Comparison of ENCODE assay signal across 8 cellular contexts in the genomic region with DNA sequence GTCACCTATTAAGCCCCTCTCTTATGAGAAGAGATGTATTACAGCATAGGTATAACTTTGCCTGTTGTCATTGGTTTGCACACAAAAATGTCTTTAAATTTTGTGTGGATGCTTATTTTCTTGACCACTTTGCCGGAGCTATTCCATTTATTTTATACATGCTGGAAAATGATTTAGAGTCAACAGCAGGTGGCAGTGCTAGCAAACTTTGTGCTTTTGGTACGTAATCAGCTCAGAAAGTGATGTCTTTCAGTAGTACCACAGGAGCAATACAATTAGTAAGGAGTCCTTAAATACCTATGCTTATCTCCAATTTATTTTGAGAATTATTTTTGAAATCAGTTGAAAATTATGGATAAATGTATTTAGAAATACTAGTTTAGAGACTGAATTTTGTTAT. TPM values are rescaled to one million over a fixed set of nuclear protein-coding genes. Genes with fewer than 3 reads are reported as not detected.
A peak's percentile ranks its signal among the peaks of the same experiment; 100 is the strongest.
DNase-seq lines count a peak whose midpoint lies in the region; ATAC-seq and TF ChIP-seq lines count a peak whose summit lies in the region.

No MANE protein-coding gene starts in this region.

- H3K4me3 Mint-ChIP-seq in MCF 10A (ENCODE audit: unreplicated experiment) = no peak overlapping the region

- H3K4me1 ChIP-seq in breast epithelium (no peaks in the 10 kb centered on the region), OCI-LY7 (ENCODE audit: insufficient read depth, low read length, poor library complexity, severe bottlenecking) (no peaks in the 10 kb centered on the region), prostate gland (replicated peaks) (no peaks in the 10 kb centered on the region)

- no peak overlapping the region for H3K27ac Mint-ChIP-seq in MCF 10A (ENCODE audit: low read depth, unreplicated experiment)

- ATAC-seq in HG03135 (IDR thresholded peaks at IDR 0.05; ENCODE audit: unreplicated experiment) = no peak
- no peak for ATAC-seq in omental fat pad (ENCODE audit: low FRiP score)

- POLR2A ChIA-PET in MCF 10A (lab: Yijun Ruan, JAX) (no interaction called here), OCI-LY7 (lab: Charles Lee) (no interaction called here)

- no peak for TF ChIP-seq POLR2A in breast epithelium (IDR thresholded peaks at IDR 0.05)
- TF ChIP-seq POLR2A in erythroblast (IDR thresholded peaks at IDR 0.05; ENCODE audit: low read length) = no peak
- no peak for TF ChIP-seq POLR2A in prostate gland (IDR thresholded peaks at IDR 0.05)

- no peaks in the 10 kb centered on the region for H3K36me3 Mint-ChIP-seq in MCF 10A (ENCODE audit: insufficient read depth, unreplicated experiment)

- H4K20me1 ChIP-seq in OCI-LY7 (ENCODE audit: insufficient read depth, low read length) = no peaks in the 10 kb centered on the region

- BruUV-seq in MCF 10A (replicated peaks; lab: Mats Ljungman, UMichigan) = no TSS peak
- no TSS peak for BruUV-seq in OCI-LY7 (replicated peaks; lab: Mats Ljungman, UMichigan)

- H3K27me3 ChIP-seq in breast epithelium (no peaks in the 10 kb centered on the region), prostate gland (replicated peaks; ENCODE audit: insufficient read depth) (no peaks in the 10 kb centered on the region)

- no peaks in the 10 kb centered on the region for H3K79me2 ChIP-seq in OCI-LY7 (ENCODE audit: insufficient read depth, low read depth, low read length)

- CTCF ChIA-PET in MCF 10A (lab: Yijun Ruan, JAX) (interaction anchor here (0.5 to 4.0 kb wide), 11 partner anchors 11 to 1776 kb away, joined by 3 to 27 read pairs (median 4); no protein-coding TSS in a partner anchor), OCI-LY7 (lab: Charles Lee; ENCODE audit: unreplicated experiment) (no interaction called here)

- peaks cover 29% of the 10 kb centered on the region for H3K27me3 Mint-ChIP-seq in MCF 10A (ENCODE audit: insufficient read depth, unreplicated experiment)

- intact Hi-C loops in MCF 10A (cut with micrococcal nuclease) = loop anchor here (10.0 kb wide), 1 partner anchor 762 kb away; no protein-coding TSS in a partner anchor
- intact Hi-C loops in breast epithelium (cut with DNase I; ENCODE audit: low total_unique reads) = no loop called here
- intact Hi-C loops in OCI-LY7 (cut with micrococcal nuclease; ENCODE audit: unreplicated experiment) = loop anchor here (5.0 kb wide), 1 partner anchor 595 kb away; no protein-coding TSS in a partner anchor
- intact Hi-C loops in prostate gland (cut with DNase I) = no loop called here

- WGBS in prostate gland = 26% methylated on average over 2 of the region's 2 CpGs

- peak; percentile 38 for TF ChIP-seq CTCF in MCF 10A (IDR thresholded peaks at IDR 0.05; ENCODE audit: unreplicated experiment)
- TF ChIP-seq CTCF in breast epithelium (IDR thresholded peaks at IDR 0.05) = peak in 1 of 3 donors; percentile 17
- TF ChIP-seq CTCF in OCI-LY7 (conservative IDR thresholded peaks at IDR 0.05; ENCODE audit: low read length) = peak; percentile 72
- peak in 3 of 4 experiments; percentile 20 to 25 (median 22) for TF ChIP-seq CTCF in prostate gland (IDR thresholded peaks at IDR 0.05)
- no peak for TF ChIP-seq CTCF in omental fat pad (IDR thresholded peaks at IDR 0.05)

- peak; percentile 63 for DNase-seq in MCF 10A (ENCODE audit: unreplicated experiment)
- no peak for DNase-seq in breast epithelium (ENCODE audit: low spot score in 2 of 2)
- DNase-seq in Jurkat, Clone E6-1 (ENCODE audit: low read depth, low spot score) = peak; percentile 30
- DNase-seq in OCI-LY7 (ENCODE audit: low spot score) = peak; percentile 22
- DNase-seq in erythroblast (lab: John Stamatoyannopoulos, UW) = peak; percentile 33 to 59
- no peak for DNase-seq in prostate gland (ENCODE audit: low spot score)
- no peak for DNase-seq in omental fat pad (ENCODE audit: low spot score)

- no peaks in the 10 kb centered on the region for H3K4me1 Mint-ChIP-seq in MCF 10A (ENCODE audit: insufficient read depth, unreplicated experiment)

- H3K4me2 ChIP-seq in OCI-LY7 (ENCODE audit: low read length) = no peak overlapping the region

- H3K9me3 Mint-ChIP-seq in MCF 10A (ENCODE audit: unreplicated experiment) = no peaks in the 10 kb centered on the region

- H3K9me2 ChIP-seq in OCI-LY7 (ENCODE audit: insufficient read depth, low read length) = no peaks in the 10 kb centered on the region

- H3K4me3 ChIP-seq in breast epithelium (no peak overlapping the region), OCI-LY7 (ENCODE audit: low read depth, low read length, poor library complexity, severe bottlenecking) (no peak overlapping the region), prostate gland (no peak overlapping the region)
- H3K4me3 ChIP-seq in Jurkat, Clone E6-1 (ENCODE audit: low read length) = no peak overlapping the region

- no peak overlapping the region for H2AFZ ChIP-seq in OCI-LY7 (ENCODE audit: low read length)

- H3K27ac ChIP-seq in breast epithelium (no peak overlapping the region), OCI-LY7 (ENCODE audit: low read depth, low read length, poor library complexity, severe bottlenecking) (no peak overlapping the region), prostate gland (no peak overlapping the region)

- H3K36me3 ChIP-seq in breast epithelium (no peaks in the 10 kb centered on the region), OCI-LY7 (ENCODE audit: insufficient read depth, low read length) (no peaks in the 10 kb centered on the region), prostate gland (no peaks in the 10 kb centered on the region)

- H3K9me3 ChIP-seq in breast epithelium = no peaks in the 10 kb centered on the region
- H3K9me3 ChIP-seq in OCI-LY7 (ENCODE audit: low read length) = no peaks in the 10 kb centered on the region
- no peaks in the 10 kb centered on the region for H3K9me3 ChIP-seq in prostate gland

RNA-seq across cellular contexts. Expression of gene NUDT12, which starts 19.8 kb away (rescaled TPM):
- total RNA-seq in MCF 10A (2022) (11.4 and 11.5 TPM in 2 replicates), breast epithelium (10 to 100 TPM; 11.8 to 31.0 (median 12.8) TPM), OCI-LY7 (2022) (not detected in 2 replicates), prostate gland (10 to 100 TPM; 11.3 to 29.6 TPM), omental fat pad (10 to 100 TPM in 1 of 4 donors, 1 to 10 TPM in 3; 3.5 to 14.3 (median 5.8) TPM)
- not detected for polyA plus RNA-seq in Jurkat, Clone E6-1 (2012; ENCODE audit: insufficient read depth, insufficient read length)
- total RNA-seq in OCI-LY7 (2014; rRNA removed; shearing (Covaris generic)) = 0.06 TPM in 1 of 2 replicates, not detected in the other

Comparison
In these comparisons a context has a peak if more than half of its experiments do, and no peak if none do; other contexts are left out.
1. DNase-seq: peak in MCF 10A (single experiment), Jurkat, Clone E6-1 (single experiment), OCI-LY7 (single experiment) and erythroblast (2 of 2); none in breast epithelium (0 of 2), prostate gland (single experiment) and omental fat pad (single experiment).
2. intact Hi-C loops: an anchor here in MCF 10A (10.0 kb wide) and OCI-LY7 (5.0 kb wide); none called in breast epithelium and prostate gland.
3. CTCF ChIP-seq: peak in MCF 10A (single experiment), OCI-LY7 (single experiment) and prostate gland (3 of 4); none in omental fat pad (0 of 3).
4. RNA of gene NUDT12, which starts 19.8 kb away (total RNA-seq): 11.3 to 29.6 TPM in prostate gland, 11.8 to 31.0 TPM in breast epithelium, 11.4 to 11.5 TPM in MCF 10A and 3.5 to 14.3 TPM in omental fat pad; 0.06 TPM in OCI-LY7; every median in the first group is over 4 times any median in the second.